11 cellular contexts compared by ENCODE assay signal in the genomic region with DNA sequence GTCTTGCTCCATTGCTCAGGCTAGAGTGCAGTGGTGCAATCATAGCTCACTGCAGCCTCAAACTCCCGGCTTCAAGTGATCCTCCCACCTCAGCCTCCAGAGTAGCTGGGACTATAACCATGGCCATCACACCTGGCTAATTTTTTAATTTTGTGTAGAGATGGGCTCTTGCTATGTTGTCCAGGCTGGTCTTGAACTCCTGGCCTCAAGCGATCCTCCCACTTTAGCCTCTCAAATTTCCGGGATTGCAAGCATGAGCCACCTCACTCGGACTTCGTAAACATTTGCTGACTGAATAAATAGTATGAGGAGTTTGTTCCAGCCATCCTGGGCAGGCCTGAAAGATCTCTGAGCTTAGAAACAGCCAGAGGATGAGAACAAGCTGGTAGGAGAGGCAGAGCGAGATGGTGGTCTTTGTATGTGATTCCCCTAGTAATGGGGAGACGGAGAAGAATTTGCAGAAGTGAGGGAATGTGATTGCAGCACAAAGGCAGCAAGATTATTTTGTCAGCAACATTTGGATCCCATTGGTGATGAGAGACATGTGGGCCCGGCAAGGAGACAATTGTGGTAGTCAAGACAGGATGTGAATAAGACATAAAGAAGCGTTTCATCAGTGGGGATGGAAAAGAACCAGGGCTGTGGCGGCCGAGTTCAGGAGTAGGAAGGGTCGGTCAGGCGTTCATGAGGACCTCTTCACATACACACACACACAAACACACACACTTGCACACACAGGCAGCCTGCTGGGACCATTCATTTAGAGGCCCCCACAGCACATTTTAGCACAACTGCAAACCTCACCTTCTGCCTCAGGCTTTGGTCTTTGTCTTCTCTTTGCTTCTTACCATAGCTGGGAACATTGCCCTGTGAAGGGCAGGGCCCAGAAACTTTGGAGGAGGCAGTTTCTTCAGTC.
DNase-seq lines count a peak whose midpoint lies in the region; ATAC-seq and TF ChIP-seq lines count a peak whose summit lies in the region.
"Had no signal": no experiment of that assay in that cellular context is flagged by ENCODE, and none has a peak within 500 bp of the region (broad histone marks: within the 10 kb centered on the region; RNA-seq: fewer than 3 reads in every experiment).

No MANE protein-coding gene starts in this region.

- H3K27me3 Mint-ChIP-seq in activated T-cell treated with anti-CD3 and anti-CD28 coated beads, Interleukin-2, amount 50 U/mL, for 24 hours, result no peaks in the 10 kb centered on the region
- H3K27me3 Mint-ChIP-seq: activated naive CD8-positive, alpha-beta T cell treated with anti-CD3 and anti-CD28 coated beads, Interleukin-2, amount 50 U/mL, for 24 hours; stimulated activated naive CD8-positive, alpha-beta T cell treated with anti-CD3 and anti-CD28 coated beads, Interleukin-15, Interleukin-2, amounts not matched to agents 100 ng/mL and 50 ng/mL, for 24 hours had no signal

- no peak overlapping the region for H3K4me2 ChIP-seq in OCI-LY7 (ENCODE audit: low read length)

- CTCF ChIA-PET in OCI-LY7 (lab: Charles Lee; ENCODE audit: unreplicated experiment), result no interaction called here

- H3K4me1 ChIP-seq in upper lobe of right lung (peaks cover 28% of the 10 kb centered on the region), OCI-LY7 (ENCODE audit: insufficient read depth, low read length, poor library complexity, severe bottlenecking) (no peaks in the 10 kb centered on the region)

- H3K27me3 ChIP-seq in upper lobe of right lung, result no peaks in the 10 kb centered on the region

- H2AFZ ChIP-seq in OCI-LY7 (ENCODE audit: low read length), result no peak overlapping the region

- ATAC-seq in upper lobe of right lung, result peak; percentile 40
- ATAC-seq: activated naive CD8-positive, alpha-beta T cell treated with anti-CD3 and anti-CD28 coated beads, Interleukin-2, amount 50 U/mL, for 24 hours had no signal

- POLR2A ChIA-PET in OCI-LY7 (lab: Charles Lee), result interaction anchor here (1.4 to 1.7 kb wide), 2 partner anchors 11 kb away, joined by 3 to 5 read pairs; no protein-coding TSS in a partner anchor

- peak; percentile 6 for DNase-seq in activated T-cell treated with anti-CD3 and anti-CD28 coated beads for 1 hour (ENCODE audit: low read depth)
- DNase-seq in activated T-cell treated with anti-CD3 and anti-CD28 coated beads, Interleukin-2, amount 50 U/mL, for 24 hours, result no peak
- DNase-seq in fibroblast of the aortic adventitia (ENCODE audit: low read depth), result peak; percentile 61
- peak; percentile 48 for DNase-seq in mucosa of gallbladder (ENCODE audit: low spot score)
- DNase-seq in upper lobe of right lung, result peak; percentile 50
- no peak for DNase-seq in retina
- no peak for DNase-seq in T-helper 9 cell
- no peak for DNase-seq in OCI-LY7 (ENCODE audit: low spot score)
- DNase-seq: activated naive CD8-positive, alpha-beta T cell treated with anti-CD3 and anti-CD28 coated beads, Interleukin-2, amount 50 U/mL, for 24 hours; NCI-H69 had no signal

- TF ChIP-seq CTCF in fibroblast of the aortic adventitia (IDR thresholded peaks at IDR 0.05; ENCODE audit: insufficient read depth, low read length) (no peak), upper lobe of right lung (IDR thresholded peaks at IDR 0.05) (no peak), OCI-LY7 (conservative IDR thresholded peaks at IDR 0.05; ENCODE audit: low read length) (no peak)

- H3K36me3 Mint-ChIP-seq in activated T-cell treated with anti-CD3 and anti-CD28 coated beads, Interleukin-2, amount 50 U/mL, for 24 hours (ENCODE audit: low read depth), result no peaks in the 10 kb centered on the region

- H4K20me1 ChIP-seq in OCI-LY7 (ENCODE audit: insufficient read depth, low read length), result no peaks in the 10 kb centered on the region

- H3K4me1 Mint-ChIP-seq in activated T-cell treated with anti-CD3 and anti-CD28 coated beads, Interleukin-2, amount 50 U/mL, for 24 hours (ENCODE audit: low read depth), result peaks cover 7% of the 10 kb centered on the region
- H3K4me1 Mint-ChIP-seq: activated naive CD8-positive, alpha-beta T cell treated with anti-CD3 and anti-CD28 coated beads, Interleukin-2, amount 50 U/mL, for 24 hours had no signal

- H3K9me3 Mint-ChIP-seq in activated T-cell treated with anti-CD3 and anti-CD28 coated beads, Interleukin-2, amount 50 U/mL, for 24 hours, result peaks cover 11% of the 10 kb centered on the region

- no TSS peak for BruUV-seq in OCI-LY7 (replicated peaks; lab: Mats Ljungman, UMichigan)

- H3K9me3 ChIP-seq in upper lobe of right lung, result peaks cover 12% of the 10 kb centered on the region
- H3K9me3 ChIP-seq in OCI-LY7 (ENCODE audit: low read length), result peaks cover 8% of the 10 kb centered on the region; the same call in 1 of the 2 replicates

- no peaks in the 10 kb centered on the region for H3K9me2 ChIP-seq in OCI-LY7 (ENCODE audit: insufficient read depth, low read length)

- H3K36me3 ChIP-seq in upper lobe of right lung, result no peaks in the 10 kb centered on the region
- H3K36me3 ChIP-seq in OCI-LY7 (ENCODE audit: insufficient read depth, low read length), result no peaks in the 10 kb centered on the region; the same call in 1 of the 2 replicates

- H3K27ac Mint-ChIP-seq in activated T-cell treated with anti-CD3 and anti-CD28 coated beads, Interleukin-2, amount 50 U/mL, for 24 hours, result no peak overlapping the region
- H3K27ac Mint-ChIP-seq: activated naive CD8-positive, alpha-beta T cell treated with anti-CD3 and anti-CD28 coated beads, Interleukin-2, amount 50 U/mL, for 24 hours; stimulated activated naive CD8-positive, alpha-beta T cell treated with anti-CD3 and anti-CD28 coated beads, Interleukin-15, Interleukin-2, amounts not matched to agents 100 ng/mL and 50 ng/mL, for 24 hours had no signal

- H3K79me2 ChIP-seq in OCI-LY7 (ENCODE audit: insufficient read depth, low read depth, low read length), result no peaks in the 10 kb centered on the region

- no peak overlapping the region for H3K4me3 ChIP-seq in fibroblast of the aortic adventitia (ENCODE audit: low read depth, low read length)
- H3K4me3 ChIP-seq in upper lobe of right lung, result no peak overlapping the region
- no peak overlapping the region for H3K4me3 ChIP-seq in OCI-LY7 (ENCODE audit: low read depth, low read length, poor library complexity, severe bottlenecking)

- intact Hi-C loops in upper lobe of right lung (cut with DNase I) (no loop called here), OCI-LY7 (cut with micrococcal nuclease; ENCODE audit: unreplicated experiment) (no loop called here)

- H3K27ac ChIP-seq in upper lobe of right lung, result peak overlapping the region; percentile 76
- no peak overlapping the region for H3K27ac ChIP-seq in OCI-LY7 (ENCODE audit: low read depth, low read length, poor library complexity, severe bottlenecking)

- H3K4me3 Mint-ChIP-seq in activated T-cell treated with anti-CD3 and anti-CD28 coated beads, Interleukin-2, amount 50 U/mL, for 24 hours, result no peak overlapping the region
- H3K4me3 Mint-ChIP-seq: activated naive CD8-positive, alpha-beta T cell treated with anti-CD3 and anti-CD28 coated beads, Interleukin-2, amount 50 U/mL, for 24 hours; stimulated activated naive CD8-positive, alpha-beta T cell treated with anti-CD3 and anti-CD28 coated beads, Interleukin-15, Interleukin-2, amounts not matched to agents 100 ng/mL and 50 ng/mL, for 24 hours had no signal

Comparison
In these comparisons a context has a peak if more than half of its experiments do, and no peak if none do; other contexts are left out.
1. DNase-seq: peak in activated T-cell treated with anti-CD3 and anti-CD28 coated beads for 1 hour (single experiment), fibroblast of the aortic adventitia (single experiment), mucosa of gallbladder (single experiment) and upper lobe of right lung (single experiment); none in activated T-cell treated with anti-CD3 and anti-CD28 coated beads, Interleukin-2, amount 50 U/mL, for 24 hours (single experiment), retina (single experiment), T-helper 9 cell (single experiment) and OCI-LY7 (single experiment).